Comparison of ENCODE assay signal across 27 cellular contexts in the genomic region with DNA sequence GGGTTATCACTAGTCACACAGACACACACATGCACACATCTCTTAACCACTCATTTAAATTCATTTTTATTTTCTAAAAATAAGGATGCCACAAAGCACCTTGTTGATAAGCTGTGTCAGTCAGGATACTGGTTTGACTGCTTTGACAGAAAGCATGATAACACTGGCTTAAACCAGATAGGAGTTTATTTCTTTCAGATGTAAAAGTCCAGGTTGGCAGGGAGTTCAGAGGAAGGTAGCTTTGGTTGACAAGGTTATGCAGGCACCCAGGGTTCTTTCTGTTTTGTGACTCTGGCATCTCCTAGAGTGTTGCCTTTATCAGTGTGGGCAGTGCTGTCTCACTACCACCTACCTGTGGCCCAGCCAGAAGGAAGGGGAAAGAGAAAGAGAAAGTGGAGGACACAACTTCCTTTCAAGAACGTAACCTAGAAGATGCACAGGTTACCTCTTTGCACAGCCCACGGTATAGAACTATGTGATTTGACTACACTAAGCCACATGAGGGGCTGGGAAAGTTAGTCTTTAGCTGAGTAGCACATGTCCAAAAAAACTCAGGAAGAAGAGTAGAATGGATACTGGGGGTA.
DNase-seq lines count a peak whose midpoint lies in the region; ATAC-seq and TF ChIP-seq lines count a peak whose summit lies in the region.
"Had no signal": no experiment of that assay in that cellular context is flagged by ENCODE, and none has a peak within 500 bp of the region (broad histone marks: within the 10 kb centered on the region; RNA-seq: fewer than 3 reads in every experiment).

No MANE protein-coding gene starts in this region.

- peak overlapping the region; percentile 45 for H3K4me2 ChIP-seq in MM.1S (ENCODE audit: low read depth, low read length)

- no peak overlapping the region for H3K27ac Mint-ChIP-seq in MCF 10A (ENCODE audit: low read depth, unreplicated experiment)
- H3K27ac Mint-ChIP-seq: activated T-helper 1 cell treated with anti-CD3 and anti-CD28 coated beads, Interleukin-12 subunit alpha, Interleukin-12 subunit beta, Interleukin-2, Interleukin-4 antibody, amounts not matched to agents 30 ng/mL and 10 ng/mL and 1 ng/mL, durations not matched to agents 14 hours and 24 hours and 36 hours; brain; naive thymus-derived CD8-positive, alpha-beta T cell had no signal

- H4K20me1 ChIP-seq in MM.1S (ENCODE audit: insufficient read depth, low read length) = no peaks in the 10 kb centered on the region

- no peaks in the 10 kb centered on the region for H3K9me2 ChIP-seq in MM.1S (replicated peaks; ENCODE audit: insufficient read depth, low read length)

- H3K9me3 ChIP-seq in MM.1S (replicated peaks; ENCODE audit: insufficient read depth, low read length) = no peaks in the 10 kb centered on the region
- H3K9me3 ChIP-seq: esophagus squamous epithelium, heart right ventricle, psoas muscle, SJCRH30, upper lobe of left lung had no signal

- H3K36me3 Mint-ChIP-seq in MCF 10A (ENCODE audit: insufficient read depth, unreplicated experiment) = no peaks in the 10 kb centered on the region
- H3K36me3 Mint-ChIP-seq: brain; naive thymus-derived CD8-positive, alpha-beta T cell had no signal

- H3K4me3 ChIP-seq in MM.1S (ENCODE audit: low read length) = no peak overlapping the region
- H3K4me3 ChIP-seq: esophagus squamous epithelium, heart right ventricle, lung, psoas muscle, SJCRH30, upper lobe of left lung had no signal

- CTCF ChIA-PET in MCF 10A (lab: Yijun Ruan, JAX) = interaction anchor here (0.5 kb wide), 1 partner anchor 569 kb away, joined by 4 read pairs; no protein-coding TSS in a partner anchor

- H3K27me3 Mint-ChIP-seq in MCF 10A (ENCODE audit: insufficient read depth, unreplicated experiment) = no peaks in the 10 kb centered on the region

- H3K79me2 ChIP-seq in MM.1S (ENCODE audit: low read length) = no peaks in the 10 kb centered on the region

- peak; percentile 63 for DNase-seq in MM.1S
- DNase-seq in left colon = no peak
- DNase-seq in MCF 10A (ENCODE audit: unreplicated experiment) = no peak
- no peak for DNase-seq in EL
- no peak for DNase-seq in GDM1 (lab: John Stamatoyannopoulos, UW)
- DNase-seq: activated CD4-positive, alpha-beta T cell treated with anti-CD3 and anti-CD28 coated beads, Interleukin-2, amount 50 U/mL, for 1 hour; activated naive CD4-positive, alpha-beta T cell treated with Interleukin-2 at 50 U/mL for 16 hours; C1 segment of cervical spinal cord; cerebellar nuclear complex; COR-L47; dermis blood vessel endothelial cell; esophagus squamous epithelium; foreskin keratinocyte; heart right ventricle; naive thymus-derived CD8-positive, alpha-beta T cell; NCI-H1092; NCI-H1694; NCI-H748 treated with DMSO at 0.1 percent for 48 hours; psoas muscle; SJCRH30; SW 1271; upper lobe of left lung had no signal

- TF ChIP-seq CTCF in MM.1S (IDR thresholded peaks at IDR 0.05; ENCODE audit: low read length) (0 out of 2 replicates have a peak, but pooled peaks have one; percentile 8), MCF 10A (IDR thresholded peaks at IDR 0.05; ENCODE audit: unreplicated experiment) (no peak)

- peaks cover 22% of the 10 kb centered on the region for H3K9me3 Mint-ChIP-seq in MCF 10A (ENCODE audit: unreplicated experiment)
- H3K9me3 Mint-ChIP-seq: activated T-helper 1 cell treated with anti-CD3 and anti-CD28 coated beads, Interleukin-12 subunit alpha, Interleukin-12 subunit beta, Interleukin-2, Interleukin-4 antibody, amounts not matched to agents 30 ng/mL and 10 ng/mL and 1 ng/mL, durations not matched to agents 14 hours and 24 hours and 36 hours; brain; naive thymus-derived CD8-positive, alpha-beta T cell had no signal

- H3K9ac ChIP-seq in MM.1S (ENCODE audit: low read length) = no peak overlapping the region

- no peaks in the 10 kb centered on the region for H3K4me1 Mint-ChIP-seq in MCF 10A (ENCODE audit: insufficient read depth, unreplicated experiment)
- H3K4me1 Mint-ChIP-seq: brain had no signal

- H3F3A ChIP-seq in MM.1S (ENCODE audit: insufficient read depth, low read length) = no peaks in the 10 kb centered on the region

- peak overlapping the region; percentile 27; the same call in 1 of the 2 replicates for H2AFZ ChIP-seq in MM.1S (ENCODE audit: low read length)

- no peaks in the 10 kb centered on the region for H3K36me3 ChIP-seq in MM.1S (replicated peaks; ENCODE audit: insufficient read depth, low read length)
- H3K36me3 ChIP-seq: esophagus squamous epithelium, heart right ventricle, SJCRH30, upper lobe of left lung had no signal

- ATAC-seq in GM18870 (IDR thresholded peaks at IDR 0.05; ENCODE audit: unreplicated experiment) = peak; percentile 59
- peak; percentile 51 for ATAC-seq in HG02642 (IDR thresholded peaks at IDR 0.05; ENCODE audit: poor library complexity, unreplicated experiment)
- ATAC-seq in left colon = peak; percentile 57
- ATAC-seq: foreskin keratinocyte; heart right ventricle; naive thymus-derived CD8-positive, alpha-beta T cell; psoas muscle had no signal

- peaks cover 20% of the 10 kb centered on the region for H3K4me1 ChIP-seq in MM.1S (ENCODE audit: low read length)
- H3K4me1 ChIP-seq: esophagus squamous epithelium, foreskin keratinocyte, heart right ventricle, psoas muscle, SJCRH30, upper lobe of left lung had no signal

- intact Hi-C loops in left colon (cut with DNase I, micrococcal nuclease) = no loop called here
- intact Hi-C loops in MCF 10A (cut with micrococcal nuclease) = no loop called here

- POLR2A ChIA-PET in MCF 10A (lab: Yijun Ruan, JAX) = no interaction called here

- no peak overlapping the region for H3K4me3 Mint-ChIP-seq in MCF 10A (ENCODE audit: unreplicated experiment)
- H3K4me3 Mint-ChIP-seq: activated T-helper 1 cell treated with anti-CD3 and anti-CD28 coated beads, Interleukin-12 subunit alpha, Interleukin-12 subunit beta, Interleukin-2, Interleukin-4 antibody, amounts not matched to agents 30 ng/mL and 10 ng/mL and 1 ng/mL, durations not matched to agents 14 hours and 24 hours and 36 hours; brain had no signal

- no TSS peak for BruUV-seq in MCF 10A (replicated peaks; lab: Mats Ljungman, UMichigan)

- H3K27me3 ChIP-seq in MM.1S (replicated peaks; ENCODE audit: insufficient read depth, low read length) = no peaks in the 10 kb centered on the region
- H3K27me3 ChIP-seq: esophagus squamous epithelium, foreskin keratinocyte, SJCRH30, upper lobe of left lung had no signal

- no peak overlapping the region; the same call in 1 of the 2 replicates for H3K27ac ChIP-seq in MM.1S (ENCODE audit: low read length)
- H3K27ac ChIP-seq: esophagus squamous epithelium, foreskin keratinocyte, heart right ventricle, psoas muscle, SJCRH30, upper lobe of left lung had no signal
